ENCODE assay signal across 12 cellular contexts in genomic region chr17:69175812-69176517, GRCh38. TPM values are rescaled to one million over a fixed set of nuclear protein-coding genes. Genes with fewer than 3 reads are reported as not detected.
DNase-seq lines count a peak whose midpoint lies in the region; ATAC-seq, FAIRE-seq and TF ChIP-seq lines count a peak whose summit lies in the region.
"Had no signal": no experiment of that assay in that cellular context is flagged by ENCODE, and none has a peak within 500 bp of the region (broad histone marks: within the 10 kb centered on the region; RNA-seq: fewer than 3 reads in every experiment).

No MANE protein-coding gene starts in this region.

- no peak overlapping the region for H3K27ac Mint-ChIP-seq in stimulated activated effector memory CD8-positive, alpha-beta T cell treated with anti-CD3 and anti-CD28 coated beads, Interleukin-12 subunit alpha, Interleukin-12 subunit beta, amount 100 ng/mL, for 72 hours
- H3K27ac Mint-ChIP-seq: H9 had no signal

- peak overlapping the region; percentile 19 for H2AFZ ChIP-seq in fibroblast of lung (ENCODE audit: low read length)

- H3K9ac ChIP-seq in fibroblast of lung (ENCODE audit: insufficient read depth, low read length): no peak overlapping the region

- H3K4me1 Mint-ChIP-seq in stimulated activated effector memory CD8-positive, alpha-beta T cell treated with anti-CD3 and anti-CD28 coated beads, Interleukin-12 subunit alpha, Interleukin-12 subunit beta, amount 100 ng/mL, for 72 hours: no peaks in the 10 kb centered on the region
- H3K4me1 Mint-ChIP-seq: H9 had no signal

- H3K36me3 Mint-ChIP-seq in stimulated activated effector memory CD8-positive, alpha-beta T cell treated with anti-CD3 and anti-CD28 coated beads, Interleukin-12 subunit alpha, Interleukin-12 subunit beta, amount 100 ng/mL, for 72 hours: no peaks in the 10 kb centered on the region

- no peak for DNase-seq in GM12891 (ENCODE audit: insufficient read length, low spot score)
- DNase-seq in RWPE1 (ENCODE audit: low spot score): peak; percentile 58
- DNase-seq in fibroblast of lung (ENCODE audit: low read depth in 2 of 2): peak; percentile 88 to 91
- no peak for DNase-seq in stimulated activated effector memory CD8-positive, alpha-beta T cell treated with anti-CD3 and anti-CD28 coated beads, Interleukin-12 subunit alpha, Interleukin-12 subunit beta, amount 100 ng/mL, for 72 hours (ENCODE audit: low spot score in 2 of 2)
- DNase-seq: H9, head of caudate nucleus, NCI-H1417, T-helper 2 cell had no signal

- no peaks in the 10 kb centered on the region for H3K9me3 ChIP-seq in fibroblast of lung (ENCODE audit: control insufficient read depth, insufficient read depth, low read depth, low read length)

- no peak for FAIRE-seq in GM12891 (lab: Jason Lieb, UNC)

- POLR2A ChIA-PET in RWPE1 (lab: Yijun Ruan, JAX; ENCODE audit: low non-redundant PET): no interaction called here

- TF ChIP-seq CTCF in RWPE1 (conservative IDR thresholded peaks at IDR 0.05; ENCODE audit: low read depth) (no peak), fibroblast of lung (conservative IDR thresholded peaks at IDR 0.05 in 1 of 2, IDR thresholded peaks at IDR 0.05 in 1 of 2; ENCODE audit: low read depth in 1 of 2, low read length in 2 of 2) (no peak)

- CTCF ChIA-PET in RWPE1 (lab: Yijun Ruan, JAX): no interaction called here

- H3K9me3 Mint-ChIP-seq in stimulated activated effector memory CD8-positive, alpha-beta T cell treated with anti-CD3 and anti-CD28 coated beads, Interleukin-12 subunit alpha, Interleukin-12 subunit beta, amount 100 ng/mL, for 72 hours: no peaks in the 10 kb centered on the region
- H3K9me3 Mint-ChIP-seq: H9 had no signal

- no peak for TF ChIP-seq POLR2A in GM12891 (IDR thresholded peaks at IDR 0.05; ENCODE audit: low read depth, low read length)

- no peaks in the 10 kb centered on the region for H3K79me2 ChIP-seq in fibroblast of lung (ENCODE audit: control insufficient read depth, insufficient read depth, low read length)

- no peaks in the 10 kb centered on the region for H4K20me1 ChIP-seq in fibroblast of lung (ENCODE audit: control insufficient read depth, extremely low read depth, insufficient read depth, low read length)

- no peaks in the 10 kb centered on the region for H3K36me3 ChIP-seq in fibroblast of lung (ENCODE audit: control insufficient read depth, insufficient read depth, low read length)

- H3K4me3 ChIP-seq in fibroblast of lung (replicated peaks in 1 of 4; ENCODE audit: control extremely low read depth in 1 of 4, insufficient read depth in 1 of 4, low read depth in 3 of 4, low read length in 4 of 4): no peak overlapping the region

- no peaks in the 10 kb centered on the region for H3K27me3 ChIP-seq in fibroblast of lung (ENCODE audit: control insufficient read depth, insufficient read depth, low read length)

- H3K4me1 ChIP-seq in fibroblast of lung (ENCODE audit: control insufficient read depth, extremely low read depth, insufficient read depth, low read length): no peaks in the 10 kb centered on the region

- ATAC-seq in stimulated activated effector memory CD8-positive, alpha-beta T cell treated with anti-CD3 and anti-CD28 coated beads, Interleukin-12 subunit alpha, Interleukin-12 subunit beta, amount 100 ng/mL, for 72 hours: peak; percentile 51
- ATAC-seq in GM18519 (IDR thresholded peaks at IDR 0.05; ENCODE audit: low FRiP score, unreplicated experiment) (no peak), GM21619 (IDR thresholded peaks at IDR 0.05; ENCODE audit: unreplicated experiment) (no peak), GM19455 (IDR thresholded peaks at IDR 0.05; ENCODE audit: unreplicated experiment) (no peak), HG02623 (IDR thresholded peaks at IDR 0.05; ENCODE audit: unreplicated experiment) (no peak)

- no peak overlapping the region for H3K4me3 Mint-ChIP-seq in stimulated activated effector memory CD8-positive, alpha-beta T cell treated with anti-CD3 and anti-CD28 coated beads, Interleukin-12 subunit alpha, Interleukin-12 subunit beta, amount 100 ng/mL, for 72 hours
- H3K4me3 Mint-ChIP-seq: H9 had no signal

- H3K4me2 ChIP-seq in fibroblast of lung (ENCODE audit: extremely low read depth, insufficient read depth, low read length): no peak overlapping the region

- H3K27ac ChIP-seq in RWPE1 (no peak overlapping the region), fibroblast of lung (ENCODE audit: insufficient read depth, low read length) (no peak overlapping the region)

TF ChIP-seq in GM12891, 5 proteins besides CTCF, POLR2A, EP300 and RAD21:
- no peak for TF ChIP-seq POU2F2 (IDR thresholded peaks at IDR 0.05; ENCODE audit: low read depth, low read length)
- TF ChIP-seq TAF1 (IDR thresholded peaks at IDR 0.05; ENCODE audit: low read depth, low read length): no peak
- TF ChIP-seq POLR2AphosphoS5 (IDR thresholded peaks at IDR 0.05; ENCODE audit: low read depth, low read length): no peak
- no peak for TF ChIP-seq PAX5 (IDR thresholded peaks at IDR 0.05; ENCODE audit: insufficient read depth, low read length, severe bottlenecking)
- peak; percentile 82 for TF ChIP-seq SPI1 (IDR thresholded peaks at IDR 0.05; ENCODE audit: low read depth, low read length)

RNA-seq across cellular contexts. Expression of gene ABCA6, which starts 34.3 kb away (rescaled TPM):
- polyA plus RNA-seq in GM12891 (2012; ENCODE audit: low read depth, missing spikeins): 9.6 TPM
- total RNA-seq in fibroblast of lung: 12.9 and 23.1 TPM in 2 replicates
- polyA plus RNA-seq in fibroblast of lung: 4.2 and 4.3 TPM in 2 replicates
- polyA plus RNA-seq in fibroblast of lung (2012): 2.7 and 2.9 TPM in 2 replicates
- 0.43 and 0.82 TPM in 2 replicates for polyA minus RNA-seq in fibroblast of lung (ENCODE audit: low replicate concordance)
- total RNA-seq: H9 had no signal

RNA-seq across cellular contexts. Expression of gene ABCA10, which starts 52.7 kb away (rescaled TPM):
- 2.1 TPM for polyA plus RNA-seq in GM12891 (2012; ENCODE audit: low read depth, missing spikeins)
- 2.6 and 2.8 TPM in 2 replicates for total RNA-seq in fibroblast of lung
- polyA plus RNA-seq in fibroblast of lung: 0.23 and 0.64 TPM in 2 replicates
- 0.10 and 0.14 TPM in 2 replicates for polyA plus RNA-seq in fibroblast of lung (2012)
- polyA minus RNA-seq in fibroblast of lung (ENCODE audit: low replicate concordance): not detected in 2 replicates
- total RNA-seq: H9 had no signal

Comparison
In these comparisons a context has a peak if more than half of its experiments do, and no peak if none do; other contexts are left out.
1. DNase-seq: peak in RWPE1 (single experiment) and fibroblast of lung (2 of 2); none in GM12891 (single experiment) and stimulated activated effector memory CD8-positive, alpha-beta T cell treated with anti-CD3 and anti-CD28 coated beads, Interleukin-12 subunit alpha, Interleukin-12 subunit beta, amount 100 ng/mL, for 72 hours (0 of 2).